Comparison of ENCODE assay signal across 27 cellular contexts in the genomic region with DNA sequence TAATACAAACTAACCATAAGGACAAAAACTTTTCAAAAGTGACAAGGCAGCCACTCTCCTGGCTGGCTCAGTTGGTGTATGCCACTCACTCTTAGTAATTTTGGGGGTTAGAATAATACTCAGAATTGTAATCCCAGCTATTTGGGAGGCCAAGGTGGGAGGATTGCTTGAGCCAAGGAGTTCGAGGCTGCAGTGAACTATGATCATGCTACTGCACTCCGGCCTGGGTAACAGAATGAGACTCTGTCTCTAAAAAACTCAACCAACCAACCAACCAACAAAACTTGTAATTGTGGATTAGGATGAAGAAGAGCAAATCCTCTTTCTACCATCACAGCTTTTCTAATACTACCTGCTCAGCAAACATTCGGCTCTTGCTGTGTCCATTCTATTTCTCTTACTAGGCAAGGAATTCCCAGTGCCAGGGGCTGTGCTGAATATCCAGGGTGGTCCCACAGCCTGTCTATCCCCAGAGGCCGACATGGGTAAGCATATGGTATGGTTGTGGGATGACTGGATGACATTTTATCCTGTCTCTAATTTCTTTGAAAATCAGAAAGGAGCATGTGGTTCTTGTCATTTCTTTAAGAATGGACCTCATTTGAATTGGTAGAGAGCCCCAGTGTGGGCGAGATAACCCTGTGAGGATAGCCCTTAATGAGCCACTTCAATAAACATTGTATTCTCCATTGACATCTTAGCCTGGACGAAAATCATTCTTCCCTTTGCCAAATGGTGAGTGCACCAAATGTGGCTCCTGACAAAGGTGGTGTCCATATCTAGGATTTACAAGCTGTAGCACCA.
DNase-seq lines count a peak whose midpoint lies in the region; ATAC-seq and TF ChIP-seq lines count a peak whose summit lies in the region.
"Had no signal": no experiment of that assay in that cellular context is flagged by ENCODE, and none has a peak within 500 bp of the region (broad histone marks: within the 10 kb centered on the region; RNA-seq: fewer than 3 reads in every experiment).

No MANE protein-coding gene starts in this region.

- H3K27me3 ChIP-seq in esophagus muscularis mucosa = no peaks in the 10 kb centered on the region
- H3K27me3 ChIP-seq: BLaER1 had no signal

- intact Hi-C loops in activated CD4-positive, alpha-beta T cell treated with anti-CD3 and anti-CD28 coated beads, Interleukin-2, amount 10 ng/mL, durations not matched to agents 24 days and 14 days (cut with micrococcal nuclease) = no loop called here
- intact Hi-C loops in esophagus muscularis mucosa (cut with DNase I) (no loop called here), natural killer cell (cut with micrococcal nuclease) (no loop called here)

- no peak overlapping the region for H3K27ac ChIP-seq in esophagus muscularis mucosa (replicated peaks in 1 of 4)
- H3K27ac ChIP-seq: 22Rv1, A549, BLaER1 had no signal

- WGBS in esophagus muscularis mucosa = 88% methylated on average over 6 of the region's 6 CpGs

- no peaks in the 10 kb centered on the region for H3K9me3 ChIP-seq in esophagus muscularis mucosa
- H3K9me3 ChIP-seq: A549, BLaER1 had no signal

- TF ChIP-seq POLR2A in esophagus muscularis mucosa (IDR thresholded peaks at IDR 0.05; ENCODE audit: low read depth) = no peak

- H3K36me3 ChIP-seq in esophagus muscularis mucosa = no peaks in the 10 kb centered on the region
- H3K36me3 ChIP-seq: BLaER1 had no signal

- H3K27ac Mint-ChIP-seq in activated CD4-positive, alpha-beta T cell treated with anti-CD3 and anti-CD28 coated beads, Interleukin-2, amount 10 ng/mL, durations not matched to agents 24 days and 14 days = no peak overlapping the region
- H3K27ac Mint-ChIP-seq in osteocyte (ENCODE audit: unreplicated experiment) (no peak overlapping the region), natural killer cell (no peak overlapping the region)
- H3K27ac Mint-ChIP-seq: B cell; CD14-positive monocyte; CD4-positive, alpha-beta memory T cell; CD4-positive, CD25-positive, alpha-beta regulatory T cell; CD8-positive, alpha-beta memory T cell had no signal

- H3K4me3 ChIP-seq in esophagus muscularis mucosa = no peak overlapping the region
- H3K4me3 ChIP-seq: A549, BLaER1, GM12878 had no signal

- H3K4me1 ChIP-seq in esophagus muscularis mucosa = no peaks in the 10 kb centered on the region
- H3K4me1 ChIP-seq: A549 had no signal

- peak; percentile 14 for DNase-seq in activated CD4-positive, alpha-beta T cell treated with anti-CD3 and anti-CD28 coated beads, Interleukin-2, amount 10 ng/mL, durations not matched to agents 24 days and 14 days
- DNase-seq in activated CD4-positive, alpha-beta T cell treated with anti-CD3 and anti-CD28 coated beads, Interleukin-2, amount 50 U/mL, for 4 hours = no peak
- DNase-seq in ecto neural progenitor cell (ENCODE audit: low spot score) = peak; percentile 11
- DNase-seq in esophagus muscularis mucosa (ENCODE audit: extremely low spot score) = peak; percentile 75
- peak; percentile 27 for DNase-seq in osteocyte (ENCODE audit: extremely low spot score, unreplicated experiment)
- DNase-seq in natural killer cell = no peak
- DNase-seq: AML-193; C1 segment of cervical spinal cord; CD4-positive, alpha-beta memory T cell; CD4-positive, CD25-positive, alpha-beta regulatory T cell; CD8-positive, alpha-beta memory T cell; COR-L47; DMS 273 treated with DMSO at 0.1 percent for 48 hours; DMS153; DMS53; DMS79; DND-41; EL; GDM1 had no signal

- H3K4me1 Mint-ChIP-seq in activated CD4-positive, alpha-beta T cell treated with anti-CD3 and anti-CD28 coated beads, Interleukin-2, amount 10 ng/mL, durations not matched to agents 24 days and 14 days = no peaks in the 10 kb centered on the region
- H3K4me1 Mint-ChIP-seq in osteocyte (ENCODE audit: unreplicated experiment) (no peaks in the 10 kb centered on the region), natural killer cell (no peaks in the 10 kb centered on the region)
- H3K4me1 Mint-ChIP-seq: B cell; CD14-positive monocyte; CD4-positive, alpha-beta memory T cell; CD4-positive, CD25-positive, alpha-beta regulatory T cell; CD8-positive, alpha-beta memory T cell had no signal

- H3K4me3 Mint-ChIP-seq in activated CD4-positive, alpha-beta T cell treated with anti-CD3 and anti-CD28 coated beads, Interleukin-2, amount 10 ng/mL, durations not matched to agents 24 days and 14 days = no peak overlapping the region
- H3K4me3 Mint-ChIP-seq in osteocyte (ENCODE audit: unreplicated experiment) (no peak overlapping the region), natural killer cell (no peak overlapping the region)
- H3K4me3 Mint-ChIP-seq: B cell; CD14-positive monocyte; CD4-positive, alpha-beta memory T cell; CD4-positive, CD25-positive, alpha-beta regulatory T cell; CD8-positive, alpha-beta memory T cell had no signal

- ATAC-seq in GM21381 (IDR thresholded peaks at IDR 0.05; ENCODE audit: unreplicated experiment) (no peak), natural killer cell (no peak), HG03135 (IDR thresholded peaks at IDR 0.05; ENCODE audit: unreplicated experiment) (no peak)
- ATAC-seq: A549, GM12878 had no signal

- no peaks in the 10 kb centered on the region for H3K36me3 Mint-ChIP-seq in activated CD4-positive, alpha-beta T cell treated with anti-CD3 and anti-CD28 coated beads, Interleukin-2, amount 10 ng/mL, durations not matched to agents 24 days and 14 days (ENCODE audit: low read depth)
- H3K36me3 Mint-ChIP-seq in osteocyte (ENCODE audit: unreplicated experiment) (no peaks in the 10 kb centered on the region), natural killer cell (no peaks in the 10 kb centered on the region)
- H3K36me3 Mint-ChIP-seq: CD14-positive monocyte; CD4-positive, alpha-beta memory T cell; CD4-positive, CD25-positive, alpha-beta regulatory T cell; CD8-positive, alpha-beta memory T cell had no signal

- H3K9me3 Mint-ChIP-seq in activated CD4-positive, alpha-beta T cell treated with anti-CD3 and anti-CD28 coated beads, Interleukin-2, amount 10 ng/mL, durations not matched to agents 24 days and 14 days = no peaks in the 10 kb centered on the region
- H3K9me3 Mint-ChIP-seq in osteocyte (ENCODE audit: unreplicated experiment) (peaks cover 16% of the 10 kb centered on the region), natural killer cell (no peaks in the 10 kb centered on the region)

- TF ChIP-seq EP300 in esophagus muscularis mucosa (IDR thresholded peaks at IDR 0.05) = no peak

- no peaks in the 10 kb centered on the region for H3K27me3 Mint-ChIP-seq in activated CD4-positive, alpha-beta T cell treated with anti-CD3 and anti-CD28 coated beads, Interleukin-2, amount 10 ng/mL, durations not matched to agents 24 days and 14 days
- H3K27me3 Mint-ChIP-seq in osteocyte (ENCODE audit: unreplicated experiment) (no peaks in the 10 kb centered on the region), natural killer cell (ENCODE audit: low read depth in 2 of 2) (peaks cover 2 to 3% of the 10 kb centered on the region in 2 donors)
- H3K27me3 Mint-ChIP-seq: CD4-positive, CD25-positive, alpha-beta regulatory T cell had no signal

- TF ChIP-seq CTCF in esophagus muscularis mucosa (IDR thresholded peaks at IDR 0.05) = no peak
- TF ChIP-seq CTCF in osteocyte (IDR thresholded peaks at IDR 0.05) = no peak
- no peak for TF ChIP-seq CTCF in natural killer cell (IDR thresholded peaks at IDR 0.05)

Comparison
In these comparisons a context has a peak if more than half of its experiments do, and no peak if none do; other contexts are left out.
1. DNase-seq: peak in activated CD4-positive, alpha-beta T cell treated with anti-CD3 and anti-CD28 coated beads, Interleukin-2, amount 10 ng/mL, durations not matched to agents 24 days and 14 days (single experiment), ecto neural progenitor cell (single experiment), esophagus muscularis mucosa (single experiment) and osteocyte (single experiment); none in activated CD4-positive, alpha-beta T cell treated with anti-CD3 and anti-CD28 coated beads, Interleukin-2, amount 50 U/mL, for 4 hours (0 of 2) and natural killer cell (single experiment).